In the genomic region with DNA sequence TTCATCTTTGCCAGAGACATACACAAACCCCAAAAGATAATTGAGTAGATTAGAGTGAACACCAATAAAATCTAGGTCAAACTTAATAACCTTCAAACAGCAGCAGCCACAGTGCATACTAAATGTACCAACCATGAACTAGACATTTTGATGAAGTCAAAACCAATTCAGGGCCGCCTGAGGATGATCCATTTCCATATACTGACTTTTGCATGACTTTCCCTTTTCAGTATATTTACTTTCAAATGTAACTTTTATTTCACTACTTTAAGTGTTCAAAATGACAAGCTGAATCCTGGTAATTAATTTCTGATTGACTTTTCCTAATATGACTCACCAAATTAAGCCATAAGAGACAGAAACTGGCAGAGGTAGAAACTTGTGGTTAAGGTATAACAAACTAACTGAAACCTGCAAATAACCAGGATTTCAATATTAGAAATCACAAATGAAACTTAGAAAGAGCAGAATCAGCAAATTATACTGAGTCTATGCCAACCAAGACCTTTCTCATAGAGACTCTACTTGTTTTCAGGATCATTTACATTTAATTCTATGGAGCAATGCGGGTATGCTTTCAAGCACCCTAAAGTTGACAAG, we compare ENCODE assay signal across 12 cellular contexts.
DNase-seq lines count a peak whose midpoint lies in the region; ATAC-seq, FAIRE-seq and TF ChIP-seq lines count a peak whose summit lies in the region.
"Had no signal": no experiment of that assay in that cellular context is flagged by ENCODE, and none has a peak within 500 bp of the region (broad histone marks: within the 10 kb centered on the region; RNA-seq: fewer than 3 reads in every experiment).

No MANE protein-coding gene starts in this region.

- H4K20me1 ChIP-seq in KMS-11 (ENCODE audit: insufficient read depth) = no peaks in the 10 kb centered on the region
- H4K20me1 ChIP-seq: BLaER1 had no signal

- H3K79me2 ChIP-seq in KMS-11 (ENCODE audit: insufficient read depth, low read depth) = no peaks in the 10 kb centered on the region

- H3K4me1 ChIP-seq in KMS-11 (ENCODE audit: low read depth, poor library complexity, severe bottlenecking) = peaks cover 21% of the 10 kb centered on the region
- H3K4me1 ChIP-seq: BLaER1 had no signal

- no peak for FAIRE-seq in HTR-8/SVneo (lab: Jason Lieb, UNC)
- FAIRE-seq in D721Med (lab: Jason Lieb, UNC) = no peak

- ATAC-seq in GM18511 (IDR thresholded peaks at IDR 0.05; ENCODE audit: unreplicated experiment) (peak; percentile 88), GM19452 (IDR thresholded peaks at IDR 0.05; ENCODE audit: unreplicated experiment) (peak; percentile 79), HG02970 (IDR thresholded peaks at IDR 0.05; ENCODE audit: low FRiP score, unreplicated experiment) (peak; percentile 53)
- ATAC-seq: PC-3 had no signal

- no peak for TF ChIP-seq CTCF in KMS-11 (conservative IDR thresholded peaks at IDR 0.05; ENCODE audit: low read depth, low read length)
- no peak for TF ChIP-seq CTCF in D721Med (IDR thresholded peaks at IDR 0.05; ENCODE audit: insufficient read depth, missing control alignments)

- no peaks in the 10 kb centered on the region for H3K36me3 ChIP-seq in KMS-11 (ENCODE audit: insufficient read depth)
- H3K36me3 ChIP-seq: adrenal gland, BLaER1 had no signal

- H2AFZ ChIP-seq in KMS-11 (ENCODE audit: low read depth) = no peak overlapping the region

- H3K4me3 ChIP-seq in KMS-11 (IDR thresholded peaks at IDR 0.05; ENCODE audit: insufficient read depth, low read depth, low read length) = no peak overlapping the region
- H3K4me3 ChIP-seq: adrenal gland, BLaER1 had no signal

- peaks cover 19% of the 10 kb centered on the region for H3K27me3 ChIP-seq in KMS-11 (ENCODE audit: insufficient read depth, low read depth)
- H3K27me3 ChIP-seq: adrenal gland, BLaER1 had no signal

- peak overlapping the region; percentile 44 for H3K4me2 ChIP-seq in KMS-11
- H3K4me2 ChIP-seq: BLaER1 had no signal

- H3K9ac ChIP-seq in KMS-11 = no peak overlapping the region
- H3K9ac ChIP-seq: BLaER1 had no signal

- DNase-seq in T1000 (lab: John Stamatoyannopoulos, UW) = no peak
- DNase-seq in HTR-8/SVneo (ENCODE audit: insufficient read length, low spot score) = no peak
- no peak for DNase-seq in midbrain (lab: John Stamatoyannopoulos, UW)
- DNase-seq in D721Med (ENCODE audit: insufficient read length, low spot score) = no peak
- DNase-seq: adrenal gland, GDM1, PC-3 had no signal

- no peak overlapping the region for H3K27ac ChIP-seq in KMS-11
- H3K27ac ChIP-seq: adrenal gland, BLaER1 had no signal
